19 cellular contexts compared by ENCODE assay signal in genomic region chr1:64701886-64702285, GRCh38. TPM values are rescaled to one million over a fixed set of nuclear protein-coding genes. Genes with fewer than 3 reads are reported as not detected.
DNase-seq lines count a peak whose midpoint lies in the region; ATAC-seq and TF ChIP-seq lines count a peak whose summit lies in the region.
"Had no signal": no experiment of that assay in that cellular context is flagged by ENCODE, and none has a peak within 500 bp of the region (broad histone marks: within the 10 kb centered on the region; RNA-seq: fewer than 3 reads in every experiment).

No MANE protein-coding gene starts in this region.

- no peak overlapping the region for H3K4me3 Mint-ChIP-seq in activated naive CD8-positive, alpha-beta T cell treated with anti-CD3 and anti-CD28 coated beads, Interleukin-2, amount 50 U/mL, for 24 hours
- H3K4me3 Mint-ChIP-seq: B cell, CD14-positive monocyte, IgD-negative memory B cell had no signal

- no peaks in the 10 kb centered on the region for H3K36me3 Mint-ChIP-seq in activated naive CD8-positive, alpha-beta T cell treated with anti-CD3 and anti-CD28 coated beads, Interleukin-2, amount 50 U/mL, for 24 hours (ENCODE audit: low read depth)
- H3K36me3 Mint-ChIP-seq: CD14-positive monocyte had no signal

- no peaks in the 10 kb centered on the region for H3K4me1 Mint-ChIP-seq in activated naive CD8-positive, alpha-beta T cell treated with anti-CD3 and anti-CD28 coated beads, Interleukin-2, amount 50 U/mL, for 24 hours
- H3K4me1 Mint-ChIP-seq: B cell, CD14-positive monocyte, IgD-negative memory B cell had no signal

- no peaks in the 10 kb centered on the region for H3K9me3 Mint-ChIP-seq in activated naive CD8-positive, alpha-beta T cell treated with anti-CD3 and anti-CD28 coated beads, Interleukin-2, amount 50 U/mL, for 24 hours

- H3K27me3 Mint-ChIP-seq in activated naive CD8-positive, alpha-beta T cell treated with anti-CD3 and anti-CD28 coated beads, Interleukin-2, amount 50 U/mL, for 24 hours: peaks cover 12% of the 10 kb centered on the region

- no peak overlapping the region for H3K4me3 ChIP-seq in cardiac fibroblast (replicated peaks in 1 of 2; ENCODE audit: low read depth in 2 of 2, low read length in 2 of 2)
- H3K4me3 ChIP-seq: SJSA1 had no signal

- peak; percentile 81 for ATAC-seq in Right ventricle myocardium superior (ENCODE audit: poor library complexity)
- ATAC-seq in left cardiac atrium: peak; percentile 51 to 59
- ATAC-seq in GM19452 (IDR thresholded peaks at IDR 0.05; ENCODE audit: unreplicated experiment): no peak
- no peak for ATAC-seq in GM19455 (IDR thresholded peaks at IDR 0.05; ENCODE audit: unreplicated experiment)
- no peak for ATAC-seq in activated naive CD8-positive, alpha-beta T cell treated with anti-CD3 and anti-CD28 coated beads, Interleukin-2, amount 50 U/mL, for 24 hours
- ATAC-seq: Panc1 had no signal

- TF ChIP-seq CTCF in cardiac fibroblast (IDR thresholded peaks at IDR 0.05; ENCODE audit: low read depth, low read length): no peak

- intact Hi-C loops in Right ventricle myocardium superior (cut with DNase I): no loop called here
- intact Hi-C loops in cardiac septum (cut with DNase I): no loop called here
- intact Hi-C loops in left cardiac atrium (cut with DNase I): no loop called here

- no peak overlapping the region for H3K27ac Mint-ChIP-seq in activated naive CD8-positive, alpha-beta T cell treated with anti-CD3 and anti-CD28 coated beads, Interleukin-2, amount 50 U/mL, for 24 hours
- H3K27ac Mint-ChIP-seq: B cell, CD14-positive monocyte, IgD-negative memory B cell had no signal

- DNase-seq in Right ventricle myocardium superior: no peak
- no peak for DNase-seq in cardiac septum (ENCODE audit: low spot score)
- peak; percentile 7 to 38 for DNase-seq in cardiac fibroblast (ENCODE audit: low read depth in 2 of 2)
- no peak for DNase-seq in left cardiac atrium
- DNase-seq in activated naive CD8-positive, alpha-beta T cell treated with anti-CD3 and anti-CD28 coated beads, Interleukin-2, amount 50 U/mL, for 24 hours: no peak
- DNase-seq: GF-D8, HCEC 1CT, NCI-H1694, NCI-H2081 treated with DMSO at 0.1 percent for 48 hours, NCI-H2171 treated with DMSO at 0.1 percent for 48 hours, NCI-H524 treated with DMSO at 0.1 percent for 48 hours, NCI-H82 had no signal

RNA-seq across cellular contexts. Expression of gene RAVER2, which starts 43.0 kb away (rescaled TPM):
- total RNA-seq in Right ventricle myocardium superior (30.1 TPM), cardiac septum (12.2 TPM), left cardiac atrium (10 to 100 TPM; 16.3 to 21.0 TPM)

Comparison
In these comparisons a context has a peak if more than half of its experiments do, and no peak if none do; other contexts are left out.
1. ATAC-seq: peak in Right ventricle myocardium superior (single experiment) and left cardiac atrium (2 of 2); none in GM19452 (single experiment), GM19455 (single experiment) and activated naive CD8-positive, alpha-beta T cell treated with anti-CD3 and anti-CD28 coated beads, Interleukin-2, amount 50 U/mL, for 24 hours (single experiment).
2. DNase-seq: peak in cardiac fibroblast (2 of 2); none in Right ventricle myocardium superior (single experiment), cardiac septum (single experiment), left cardiac atrium (single experiment) and activated naive CD8-positive, alpha-beta T cell treated with anti-CD3 and anti-CD28 coated beads, Interleukin-2, amount 50 U/mL, for 24 hours (single experiment).